In genomic region chr4:118738999-118739690, GRCh38 we compare ENCODE assay signal across 14 cellular contexts.
"Had no signal": no experiment of that assay in that cellular context is flagged by ENCODE, and none has a peak within 500 bp of the region (broad histone marks: within the 10 kb centered on the region; RNA-seq: fewer than 3 reads in every experiment).

No MANE protein-coding gene starts in this region.

- H3K4me3 ChIP-seq: left lung, SJCRH30, tibial artery had no signal

- H3K9me3 ChIP-seq: left lung, SJCRH30, tibial artery had no signal

- ATAC-seq: left lung; stimulated activated naive CD8-positive, alpha-beta T cell treated with anti-CD3 and anti-CD28 coated beads, Interleukin-15, amount 100 ng/mL, for 72 hours had no signal

- H3K27ac ChIP-seq: left lung, SJCRH30, tibial artery had no signal

- DNase-seq: activated CD4-positive, alpha-beta T cell treated with anti-CD3 and anti-CD28 coated beads, Interleukin-2, amount 50 U/mL, for 4 hours; activated CD4-positive, CD25-positive, alpha-beta regulatory T cell treated with anti-CD3 and anti-CD28 coated beads, Interleukin-2, amount 50 U/mL, for 72 hours; activated gamma-delta T cell; activated T-cell treated with anti-CD3 and anti-CD28 coated beads, Interleukin-2, amount 50 U/mL, for 1 hour; caudate nucleus; cortex of kidney; effector memory CD4-positive, alpha-beta T cell; left lung; nephron progenitor cell; SJCRH30; stimulated activated CD4-positive, alpha-beta T cell treated with anti-CD3 and anti-CD28 coated beads, Interleukin-4, amount 100 ng/mL, for 4 hours; stimulated activated naive CD8-positive, alpha-beta T cell treated with anti-CD3 and anti-CD28 coated beads, Interleukin-15, amount 100 ng/mL, for 72 hours; SW 1271; tibial artery had no signal

- H3K27me3 ChIP-seq: left lung, SJCRH30, tibial artery had no signal

- H3K4me1 ChIP-seq: left lung, SJCRH30 had no signal
